Comparison of ENCODE assay signal across 26 cellular contexts in genomic region chr3:5572168-5572567, GRCh38.
"Had no signal": no experiment of that assay in that cellular context is flagged by ENCODE, and none has a peak within 500 bp of the region (broad histone marks: within the 10 kb centered on the region; RNA-seq: fewer than 3 reads in every experiment).

No MANE protein-coding gene starts in this region.

- H3K4me1 Mint-ChIP-seq: mesothelial cell of epicardium; naive thymus-derived CD8-positive, alpha-beta T cell; stimulated activated effector memory CD8-positive, alpha-beta T cell treated with anti-CD3 and anti-CD28 coated beads, Interleukin-12 subunit alpha, Interleukin-12 subunit beta, amount 100 ng/mL, for 72 hours had no signal

- ATAC-seq: left lobe of liver; naive thymus-derived CD8-positive, alpha-beta T cell; sciatic nerve; stimulated activated effector memory CD8-positive, alpha-beta T cell treated with anti-CD3 and anti-CD28 coated beads, Interleukin-12 subunit alpha, Interleukin-12 subunit beta, amount 100 ng/mL, for 72 hours; upper lobe of right lung had no signal

- H3K27ac ChIP-seq: coronary artery, esophagus squamous epithelium, ovary, right atrium auricular region, suprapubic skin, transverse colon, upper lobe of right lung, uterus had no signal

- H3K36me3 Mint-ChIP-seq: mesothelial cell of epicardium; stimulated activated effector memory CD8-positive, alpha-beta T cell treated with anti-CD3 and anti-CD28 coated beads, Interleukin-12 subunit alpha, Interleukin-12 subunit beta, amount 100 ng/mL, for 72 hours had no signal

- H3K4me3 Mint-ChIP-seq: mesothelial cell of epicardium; naive thymus-derived CD8-positive, alpha-beta T cell; stimulated activated effector memory CD8-positive, alpha-beta T cell treated with anti-CD3 and anti-CD28 coated beads, Interleukin-12 subunit alpha, Interleukin-12 subunit beta, amount 100 ng/mL, for 72 hours had no signal

- H3K27ac Mint-ChIP-seq: mesothelial cell of epicardium; naive thymus-derived CD8-positive, alpha-beta T cell; stimulated activated effector memory CD8-positive, alpha-beta T cell treated with anti-CD3 and anti-CD28 coated beads, Interleukin-12 subunit alpha, Interleukin-12 subunit beta, amount 100 ng/mL, for 72 hours had no signal

- H3K9me3 ChIP-seq: esophagus squamous epithelium, ovary, right atrium auricular region, suprapubic skin, transverse colon, upper lobe of right lung, uterus had no signal

- DNase-seq: dermis blood vessel endothelial cell; effector memory CD4-positive, alpha-beta T cell; erythroblast; esophagus squamous epithelium; foreskin melanocyte; kidney; mesenchymal stem cell; naive thymus-derived CD8-positive, alpha-beta T cell; occipital lobe; ovary; stimulated activated CD4-positive, alpha-beta T cell treated with anti-CD3 and anti-CD28 coated beads, Interleukin-12 subunit alpha, Interleukin-12 subunit beta, amount 100 ng/mL, for 4 hours; stimulated activated CD4-positive, alpha-beta T cell treated with anti-CD3 and anti-CD28 coated beads, Interleukin-2, amount 100 ng/mL, for 24 hours; stimulated activated CD4-positive, alpha-beta T cell treated with anti-CD3 and anti-CD28 coated beads, Interleukin-4, amount 100 ng/mL, for 24 hours; stimulated activated naive CD4-positive, alpha-beta T cell treated with Interleukin-2 at 50 U/mL for 16 hours; transverse colon; upper lobe of right lung; uterus had no signal

- H3K4me3 ChIP-seq: coronary artery, esophagus squamous epithelium, lung, ovary, right atrium auricular region, smooth muscle cell, suprapubic skin, transverse colon, upper lobe of right lung, uterus had no signal

- H3K4me1 ChIP-seq: esophagus squamous epithelium, right atrium auricular region, suprapubic skin, upper lobe of right lung, uterus had no signal

- H3K36me3 ChIP-seq: esophagus squamous epithelium, ovary, right atrium auricular region, suprapubic skin, transverse colon, upper lobe of right lung, uterus had no signal

- H3K27me3 ChIP-seq: esophagus squamous epithelium, ovary, right atrium auricular region, suprapubic skin, transverse colon, upper lobe of right lung, uterus had no signal
